In the genomic region with DNA sequence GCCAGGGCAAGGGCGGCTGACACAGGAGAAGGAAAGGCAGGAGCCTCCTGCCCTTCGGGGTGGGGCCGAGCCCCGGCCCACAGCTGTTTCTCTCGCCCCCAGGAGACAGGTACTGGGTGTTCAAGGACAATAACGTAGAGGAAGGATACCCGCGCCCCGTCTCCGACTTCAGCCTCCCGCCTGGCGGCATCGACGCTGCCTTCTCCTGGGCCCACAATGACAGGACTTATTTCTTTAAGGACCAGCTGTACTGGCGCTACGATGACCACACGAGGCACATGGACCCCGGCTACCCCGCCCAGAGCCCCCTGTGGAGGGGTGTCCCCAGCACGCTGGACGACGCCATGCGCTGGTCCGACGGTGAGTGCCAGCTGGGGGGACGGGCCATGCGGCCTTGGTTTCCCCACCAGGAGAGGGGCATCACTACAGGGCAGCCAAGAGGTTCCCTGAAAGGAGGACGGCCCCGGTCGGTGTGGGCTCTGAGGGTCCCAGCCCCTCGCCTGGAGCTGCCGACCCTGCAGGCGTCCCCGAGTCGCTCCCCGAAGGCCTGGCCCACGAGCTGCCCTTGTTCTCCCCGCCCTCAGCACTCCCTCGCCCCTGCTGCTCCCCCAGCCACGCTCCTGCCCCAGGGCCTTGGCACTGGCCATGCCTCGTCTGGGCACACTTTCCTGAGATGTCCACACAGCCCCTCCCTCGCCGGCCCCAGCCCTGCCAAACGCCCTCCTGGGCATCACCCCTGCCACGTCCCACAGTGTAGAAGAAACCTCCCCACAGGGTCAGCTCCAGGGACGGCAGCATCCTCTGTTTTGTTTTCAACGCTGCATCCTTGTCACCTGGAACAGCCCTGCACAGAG, we compare ENCODE assay signal across 26 cellular contexts. TPM values are rescaled to one million over a fixed set of nuclear protein-coding genes. Genes with fewer than 3 reads are reported as not detected.
A peak's percentile ranks its signal among the peaks of the same experiment; 100 is the strongest.
DNase-seq lines count a peak whose midpoint lies in the region; ATAC-seq, FAIRE-seq and TF ChIP-seq lines count a peak whose summit lies in the region.
"Had no signal": no experiment of that assay in that cellular context is flagged by ENCODE, and none has a peak within 500 bp of the region (broad histone marks: within the 10 kb centered on the region; RNA-seq: fewer than 3 reads in every experiment).

No MANE protein-coding gene starts in this region.

- H3K4ac ChIP-seq in neuronal stem cell (ENCODE audit: low read length) = no peak overlapping the region

- H3K4me1 Mint-ChIP-seq in Calu3 (ENCODE audit: low read depth, unreplicated experiment) = no peaks in the 10 kb centered on the region

- TF ChIP-seq EP300 in K562 (IDR thresholded peaks at IDR 0.05; ENCODE audit: low read length) = no peak

- H2BK15ac ChIP-seq in neuronal stem cell (ENCODE audit: low read length) = peak overlapping the region; percentile 81

- H2BK12ac ChIP-seq in neuronal stem cell (ENCODE audit: low read length) = no peak overlapping the region

- H3K4me1 ChIP-seq in K562 (replicated peaks in 1 of 2; ENCODE audit: control insufficient read depth in 2 of 2, insufficient read depth in 2 of 2, low read length in 2 of 2) = peaks cover 0 to 58% of the 10 kb centered on the region in 2 experiments; a peak in 2 of 5 replicates
- no peaks in the 10 kb centered on the region for H3K4me1 ChIP-seq in neuronal stem cell (ENCODE audit: control insufficient read depth in 2 of 2, insufficient read depth in 1 of 2, low read depth in 1 of 2, low read length in 2 of 2)
- H3K4me1 ChIP-seq in spleen = peaks cover 0 to 27% (median 7%) of the 10 kb centered on the region in 6 donors
- H3K4me1 ChIP-seq: BE2C, Caco-2 had no signal

- intact Hi-C loops in Calu3 (cut with micrococcal nuclease; ENCODE audit: unreplicated experiment) = loop anchor here (2.0 kb wide), 1 partner anchor 99 kb away; a partner anchor contains a TSS
- intact Hi-C loops in K562 (cut with micrococcal nuclease) = loop anchor here (5.0 kb wide), 1 partner anchor 152 kb away; no protein-coding TSS in a partner anchor
- intact Hi-C loops in spleen (cut with DNase I; ENCODE audit: low total_unique reads) = no loop called here

- peak overlapping the region; percentile 52 for H2AK5ac ChIP-seq in neuronal stem cell (ENCODE audit: low read depth, low read length)

- DNase-seq in Calu3 (no peak), K562 (ENCODE audit: extremely low read depth in 1 of 4, low spot score in 3 of 4) (no peak), neuronal stem cell (ENCODE audit: low spot score) (no peak), spleen (peak; percentile 74), LoVo (ENCODE audit: low spot score) (no peak), hypothalamus (lab: John Stamatoyannopoulos, UW) (no peak), NK-92 (lab: John Stamatoyannopoulos, UW; ENCODE audit: unreplicated experiment) (no peak)
- no peak for DNase-seq in stimulated activated CD4-positive, alpha-beta T cell treated with anti-CD3 and anti-CD28 coated beads, Interleukin-4, amount 100 ng/mL, for 1 hour
- DNase-seq: 8988T; ACHN; BE2C; Caco-2; CD4-positive, alpha-beta T cell; CD8-positive, alpha-beta T cell; DMS 273 treated with DMSO at 0.1 percent for 48 hours; DMS153; DMS53; DMS79; DND-41; EL; GDM1 had no signal

- H3K18ac ChIP-seq in neuronal stem cell (ENCODE audit: low read length) = peak overlapping the region; percentile 48

- H3K27ac Mint-ChIP-seq in Calu3 (ENCODE audit: unreplicated experiment) = no peak overlapping the region
- H3K27ac Mint-ChIP-seq: CD4-positive, alpha-beta T cell; CD8-positive, alpha-beta T cell had no signal

- no peak overlapping the region for H3K4me3 ChIP-seq in K562
- no peak overlapping the region for H3K4me3 ChIP-seq in neuronal stem cell (ENCODE audit: low read length in 2 of 2)
- no peak overlapping the region for H3K4me3 ChIP-seq in spleen
- H3K4me3 ChIP-seq: BLaER1 treated with 17β-estradiol and CSF1 and Interleukin-3, amounts not matched to agents 10 nM and 100 nM had no signal

- no peak overlapping the region for H3K9ac ChIP-seq in K562 (ENCODE audit: insufficient read depth in 1 of 2, low read depth in 2 of 2, low read length in 2 of 2)
- H3K9ac ChIP-seq in neuronal stem cell (ENCODE audit: low read depth, low read length, poor library complexity) = peak overlapping the region; percentile 60

- H4K8ac ChIP-seq in neuronal stem cell (ENCODE audit: low read depth, low read length) = no peak overlapping the region

- no peak overlapping the region for H3K27ac ChIP-seq in K562 (ENCODE audit: extremely low read depth, low read depth, low read length)
- H3K27ac ChIP-seq in neuronal stem cell (replicated peaks; ENCODE audit: low read length) = no peak overlapping the region
- no peak overlapping the region for H3K27ac ChIP-seq in spleen
- H3K27ac ChIP-seq: C4-2B had no signal

- WGBS in K562 (ENCODE audit: insufficient coverage, low coverage, missing lambda C conversion rate) = 70% methylated on average over 21 of the region's 47 CpGs
- no CpG with 5 or more reads among the region's 47 CpGs for WGBS in neuronal stem cell (ENCODE audit: extremely low coverage in 2 of 2, insufficient read length in 2 of 2, insufficient replicate concordance in 1 of 2), 2 donors
- 86 to 90% (median 89%) methylated on average over 34 to 47 of the region's 47 CpGs for WGBS in spleen, 5 donors

- H3K27me3 ChIP-seq in K562 (ENCODE audit: control insufficient read depth in 2 of 2, insufficient read depth in 2 of 2, low read length in 2 of 2) = no peaks in the 10 kb centered on the region
- H3K27me3 ChIP-seq in neuronal stem cell (ENCODE audit: control insufficient read depth in 3 of 3, insufficient read depth in 3 of 3, low read depth in 1 of 3, low read length in 3 of 3) = no peaks in the 10 kb centered on the region
- peaks cover 0 to 37% (median 0%) of the 10 kb centered on the region in 7 donors for H3K27me3 ChIP-seq in spleen (replicated peaks in 1 of 7)
- H3K27me3 ChIP-seq: BE2C had no signal

- H2BK120ac ChIP-seq in neuronal stem cell (ENCODE audit: low read depth, low read length) = no peak overlapping the region

- no peaks in the 10 kb centered on the region for H3K9me3 ChIP-seq in K562 (replicated peaks; ENCODE audit: control insufficient read depth, insufficient read depth, low read depth, low read length)
- no peaks in the 10 kb centered on the region for H3K9me3 ChIP-seq in neuronal stem cell (replicated peaks in 1 of 2; ENCODE audit: control insufficient read depth in 2 of 2, insufficient read depth in 1 of 2, low read depth in 1 of 2, low read length in 2 of 2)
- H3K9me3 ChIP-seq in spleen = no peaks in the 10 kb centered on the region
- H3K9me3 ChIP-seq: BE2C; BLaER1 treated with 17β-estradiol and CSF1 and Interleukin-3, amounts not matched to agents 10 nM and 100 nM; Caco-2 had no signal

- H4K91ac ChIP-seq in neuronal stem cell (ENCODE audit: low read depth, low read length, poor library complexity) = no peak overlapping the region

- peak overlapping the region; percentile 14 for H3K4me3 Mint-ChIP-seq in Calu3 (ENCODE audit: low read depth, unreplicated experiment)
- H3K4me3 Mint-ChIP-seq: CD4-positive, alpha-beta T cell; CD8-positive, alpha-beta T cell had no signal

- CTCF ChIA-PET in Calu3 (lab: Charles Lee) (interaction anchor here (1.6 kb wide), 1 partner anchor 100 kb away, joined by 15 read pairs; a partner anchor contains a TSS), K562 (lab: Yijun Ruan, JAX; ENCODE audit: low intra/inter-chr PET ratio) (no interaction called here)

- H3K79me2 ChIP-seq in K562 (ENCODE audit: control insufficient read depth, insufficient read depth, low read length) = no peaks in the 10 kb centered on the region

- no peaks in the 10 kb centered on the region for H3K9me3 Mint-ChIP-seq in Calu3 (ENCODE audit: low read depth, unreplicated experiment)
- H3K9me3 Mint-ChIP-seq: CD4-positive, alpha-beta T cell; CD8-positive, alpha-beta T cell had no signal

- in situ Hi-C loops in K562 (cut with MboI) = no loop called here

- H3K4me2 ChIP-seq in K562 (ENCODE audit: insufficient read depth, low read length) (no peak overlapping the region), neuronal stem cell (ENCODE audit: insufficient read depth, low read length, poor library complexity, severe bottlenecking) (no peak overlapping the region)

- H3K36me3 ChIP-seq in K562 (ENCODE audit: control insufficient read depth, insufficient read depth, low read length) (no peaks in the 10 kb centered on the region), neuronal stem cell (replicated peaks in 1 of 2; ENCODE audit: control insufficient read depth in 2 of 2, insufficient read depth in 2 of 2, low read length in 2 of 2) (peaks cover 0 to 22% of the 10 kb centered on the region in 2 donors), spleen (peaks cover 0 to 5% (median 0%) of the 10 kb centered on the region in 6 donors)
- H3K36me3 ChIP-seq: BE2C had no signal

- TF ChIP-seq RAD21 in K562 (CRISPR knock-in tag; conservative IDR thresholded peaks at IDR 0.05 in 1 of 2, IDR thresholded peaks at IDR 0.05 in 1 of 2) = no peak

- no peak for FAIRE-seq in K562 (lab: Jason Lieb, UNC)
- FAIRE-seq: A204.1, GM12891, GM19239 had no signal

- H3K36me3 Mint-ChIP-seq in Calu3 (ENCODE audit: insufficient read depth, unreplicated experiment) = peaks cover 4% of the 10 kb centered on the region
- H3K36me3 Mint-ChIP-seq: CD8-positive, alpha-beta T cell had no signal

- BruUV-seq in Calu3 (replicated peaks; lab: Mats Ljungman, UMichigan) = no TSS peak
- BruUV-seq in K562 (replicated peaks; lab: Mats Ljungman, UMichigan) = no TSS peak

- H3K79me1 ChIP-seq in neuronal stem cell (ENCODE audit: low read depth, low read length) = no peaks in the 10 kb centered on the region

- H3K27me3 Mint-ChIP-seq in Calu3 (ENCODE audit: unreplicated experiment) = peaks cover 35% of the 10 kb centered on the region
- H3K27me3 Mint-ChIP-seq: CD4-positive, alpha-beta T cell had no signal

- no peak for TF ChIP-seq CTCF in Calu3 (IDR thresholded peaks at IDR 0.05; ENCODE audit: unreplicated experiment)
- TF ChIP-seq CTCF in K562 (IDR thresholded peaks at IDR 0.05 in 2 of 3, conservative IDR thresholded peaks at IDR 0.05 in 1 of 3; ENCODE audit: insufficient read depth in 2 of 3, low read depth in 1 of 3, low read length in 3 of 3) = no peak
- TF ChIP-seq CTCF in spleen (IDR thresholded peaks at IDR 0.05 in 8 of 11, conservative IDR thresholded peaks at IDR 0.05 in 3 of 11) = no peak

- H3K14ac ChIP-seq in neuronal stem cell (ENCODE audit: low read length) = no peak overlapping the region

- H3K23ac ChIP-seq in neuronal stem cell (ENCODE audit: low read depth, low read length, poor library complexity) = no peak overlapping the region

- H3K9me1 ChIP-seq in K562 (ENCODE audit: control insufficient read depth, insufficient read depth, low read length) = no peaks in the 10 kb centered on the region

- no peaks in the 10 kb centered on the region for H4K20me1 ChIP-seq in K562 (replicated peaks; ENCODE audit: control insufficient read depth, insufficient read depth, low read length)

- H2AFZ ChIP-seq in K562 (ENCODE audit: low read depth, low read length) = no peak overlapping the region
- H2AFZ ChIP-seq in neuronal stem cell (ENCODE audit: low read length) = no peak overlapping the region

- no peak for TF ChIP-seq POLR2A in K562 (conservative IDR thresholded peaks at IDR 0.05)
- TF ChIP-seq POLR2A in spleen (IDR thresholded peaks at IDR 0.05) = no peak

- POLR2A ChIA-PET in K562 (lab: Yijun Ruan, JAX) = interaction anchor here (0.7 kb wide), 1 partner anchor 97 kb away, joined by 3 read pairs; no protein-coding TSS in a partner anchor

- ATAC-seq in K562 = no peak
- ATAC-seq: CD8-positive, alpha-beta T cell had no signal

- H2BK5ac ChIP-seq in neuronal stem cell (ENCODE audit: low read length) = no peak overlapping the region

RNA-seq across cellular contexts. Expression of a gene that starts 21.7 kb away (rescaled TPM):
- total RNA-seq in Calu3 (2022) (0.61 and 1.4 TPM in 2 replicates), K562 (2014; rRNA removed) (12.7 and 17.5 TPM in 2 replicates), K562 (2014; rRNA removed; fragmentation: Illumina TruSeq; extraction: Trizol) (0.93 and 1.1 TPM in 2 replicates), K562 (2015; rRNA removed; fragmentation: Illumina TruSeq; extraction: Trizol) (4.0 and 4.6 TPM in 2 replicates), K562 (2021) (18.0 and 20.1 TPM in 2 replicates), spleen (1 to 10 TPM; 1.4 to 4.7 (median 3.2) TPM)
- total RNA-seq in K562 (2011; cell fraction: chromatin; rRNA removed; ENCODE audit: low replicate concordance) = 65.7 and 167 TPM in 2 replicates
- total RNA-seq in K562 (2011; cell fraction: nucleolus; rRNA removed) = 84.0 and 92.2 TPM in 2 replicates
- 68.9 and 73.7 TPM in 2 replicates for total RNA-seq in K562 (2011; cell fraction: nucleoplasm; rRNA removed)
- polyA plus RNA-seq in K562 (2011; rRNA removed) (17.1 and 57.8 TPM in 2 replicates), K562 (2014; fragmentation: Illumina TruSeq; extraction: Trizol) (5.0 and 11.6 TPM in 2 replicates), K562 (2014; fragmentation: Nextera tagmentation; extraction: Ambion mirVana) (not detected), K562 (2014; rRNA removed) (21.2 and 24.1 TPM in 2 replicates), spleen (1 to 10 TPM; 2.7 to 8.4 (median 4.3) TPM)
- polyA plus RNA-seq in K562 (2011; cell fraction: cytosol; rRNA removed) = 29.3 and 39.3 TPM in 2 replicates
- polyA plus RNA-seq in K562 (2011; cell fraction: nucleus; rRNA removed) = 170 and 193 TPM in 2 replicates
- polyA plus RNA-seq in K562 (2012) = 17.2 and 26.5 TPM in 2 replicates
- polyA minus RNA-seq in K562 (2011; rRNA and poly(A)+ RNA removed) = 4.9 and 7.1 TPM in 2 replicates
- polyA minus RNA-seq in K562 (2011; cell fraction: cytosol; rRNA and poly(A)+ RNA removed) = 13.5 and 30.6 TPM in 2 replicates
- polyA minus RNA-seq in K562 (2011; cell fraction: nucleus; rRNA and poly(A)+ RNA removed) = 25.7 and 56.9 TPM in 2 replicates
- 4.2 TPM for polyA plus RNA-seq in neuronal stem cell (2013, experiment 1 of 2)
- 3.8 TPM for polyA plus RNA-seq in neuronal stem cell (2013, experiment 2 of 2)

RNA-seq across cellular contexts. Expression of a gene that starts 44.5 kb away (rescaled TPM):
- 48.7 and 48.9 TPM in 2 replicates for total RNA-seq in Calu3 (2022)
- total RNA-seq in K562 (2011; cell fraction: chromatin; rRNA removed; ENCODE audit: low replicate concordance) = 40.7 and 125 TPM in 2 replicates
- 72.5 and 83.8 TPM in 2 replicates for total RNA-seq in K562 (2011; cell fraction: nucleolus; rRNA removed)
- total RNA-seq in K562 (2011; cell fraction: nucleoplasm; rRNA removed) = 47.5 and 50.5 TPM in 2 replicates
- 4.2 and 5.6 TPM in 2 replicates for total RNA-seq in K562 (2014; rRNA removed)
- 0.83 and 0.98 TPM in 2 replicates for total RNA-seq in K562 (2014; rRNA removed; fragmentation: Illumina TruSeq; extraction: Trizol)
- 2.0 and 3.6 TPM in 2 replicates for total RNA-seq in K562 (2015; rRNA removed; fragmentation: Illumina TruSeq; extraction: Trizol)
- total RNA-seq in K562 (2021) = 17.3 and 29.4 TPM in 2 replicates
- 3.2 and 6.2 TPM in 2 replicates for polyA plus RNA-seq in K562 (2011; rRNA removed)
- 2.1 and 4.1 TPM in 2 replicates for polyA plus RNA-seq in K562 (2011; cell fraction: cytosol; rRNA removed)
- polyA plus RNA-seq in K562 (2011; cell fraction: nucleus; rRNA removed) = 62.1 and 86.4 TPM in 2 replicates
- 12.1 and 39.2 TPM in 2 replicates for polyA plus RNA-seq in K562 (2012)
- 2.5 and 9.1 TPM in 2 replicates for polyA plus RNA-seq in K562 (2014; fragmentation: Illumina TruSeq; extraction: Trizol)
- polyA plus RNA-seq in K562 (2014; fragmentation: Nextera tagmentation; extraction: Ambion mirVana) = under 1 TPM; 0.15 to 0.29 TPM
- 13.2 and 16.9 TPM in 2 replicates for polyA plus RNA-seq in K562 (2014; rRNA removed)
- polyA minus RNA-seq in K562 (2011; rRNA and poly(A)+ RNA removed) = 1.3 and 1.8 TPM in 2 replicates
- polyA minus RNA-seq in K562 (2011; cell fraction: cytosol; rRNA and poly(A)+ RNA removed) = 3.1 and 11.4 TPM in 2 replicates
- polyA minus RNA-seq in K562 (2011; cell fraction: nucleus; rRNA and poly(A)+ RNA removed) = 15.5 and 15.9 TPM in 2 replicates
- polyA plus RNA-seq in neuronal stem cell (2013, experiment 1 of 2) = 21.6 TPM
- polyA plus RNA-seq in neuronal stem cell (2013, experiment 2 of 2) = 22.4 TPM
- 10 to 100 TPM; 30.2 to 60.7 (median 55.0) TPM for total RNA-seq in spleen
- polyA plus RNA-seq in spleen = 10 to 100 TPM in 2 of 3 donors, 1 to 10 TPM in 1; 9.9 to 35.1 (median 25.3) TPM
